ENCODE assay signal across 1 cellular context in the genomic region with DNA sequence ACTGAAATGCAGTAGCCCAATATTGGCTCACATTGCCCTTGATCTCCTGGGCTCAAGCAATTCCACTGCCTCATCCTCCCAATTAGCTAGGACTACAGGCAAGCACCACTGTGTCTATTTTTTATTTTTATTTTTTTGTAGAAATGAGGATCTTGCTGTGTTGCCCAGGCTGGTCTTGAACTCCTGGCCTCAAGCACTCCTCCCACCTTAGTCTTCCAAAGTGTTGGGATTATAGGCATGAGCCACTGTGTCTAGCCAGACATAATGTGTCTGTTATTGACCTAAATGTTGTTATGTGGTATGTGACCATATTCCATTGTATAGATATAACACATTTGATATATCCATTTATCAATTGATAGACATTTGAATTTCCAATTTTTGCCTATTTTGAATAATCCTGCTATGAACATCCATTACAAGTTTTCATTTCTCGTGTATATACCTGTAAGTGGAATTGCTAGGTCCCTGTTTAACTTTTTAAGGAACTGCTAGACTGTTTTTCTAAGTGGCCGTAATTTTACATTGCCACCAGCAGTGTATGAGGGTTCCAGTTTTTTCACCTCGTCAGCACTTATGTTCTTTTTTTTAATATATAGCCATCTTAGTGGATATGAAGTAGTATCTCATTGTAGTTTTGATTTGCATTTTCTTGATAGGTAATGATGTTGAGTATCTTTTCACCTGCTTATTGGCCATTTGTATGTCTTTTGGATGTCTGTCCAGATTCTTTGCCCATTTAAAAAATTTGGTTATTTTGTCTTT.
TF ChIP-seq lines count a peak whose summit lies in the region.

No MANE protein-coding gene starts in this region.

TF ChIP-seq in HepG2, 621 proteins besides CTCF, POLR2A, EP300 and RAD21:
- TF ChIP-seq MAFK (conservative IDR thresholded peaks at IDR 0.05 in 1 of 2, IDR thresholded peaks at IDR 0.05 in 1 of 2; ENCODE audit: low read length in 2 of 2) (peak; percentile 82 to 89), ZBTB38 (CRISPR knock-in tag; IDR thresholded peaks at IDR 0.05) (no peak), MAFF (IDR thresholded peaks at IDR 0.05; ENCODE audit: low read depth, low read length) (peak; percentile 80), PHB2 (IDR thresholded peaks at IDR 0.05; ENCODE audit: partially characterized antibody) (no peak), ESRRA (CRISPR knock-in tag; IDR thresholded peaks at IDR 0.05; ENCODE audit: low read depth) (no peak), ZNF121 (CRISPR knock-in tag; IDR thresholded peaks at IDR 0.05) (peak; percentile 50; the same call in 1 of the 2 replicates), SRSF4 (IDR thresholded peaks at IDR 0.05; ENCODE audit: low read depth, low read length, poor library complexity, severe bottlenecking) (no peak)
